Comparison of ENCODE assay signal across 32 cellular contexts in the genomic region with DNA sequence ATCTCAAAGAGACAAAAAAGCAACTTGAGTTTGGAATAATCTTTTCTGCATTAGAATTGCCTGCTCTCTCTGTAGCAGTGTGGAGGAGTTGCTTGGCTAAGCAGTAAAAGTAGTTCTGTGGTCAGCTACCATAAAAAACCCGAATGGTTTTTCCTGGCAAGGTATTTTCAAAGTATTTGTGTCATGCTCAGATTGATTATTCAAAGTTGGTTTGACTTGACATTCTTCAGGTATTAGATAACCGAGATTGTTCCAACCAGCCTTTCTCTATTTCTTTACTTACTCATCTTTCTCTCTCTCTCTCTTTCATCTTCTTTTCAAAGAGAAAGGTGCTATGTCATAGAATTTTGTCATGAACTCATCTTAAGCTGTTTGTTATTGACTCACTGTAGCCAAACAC.
DNase-seq lines count a peak whose midpoint lies in the region; ATAC-seq, FAIRE-seq and TF ChIP-seq lines count a peak whose summit lies in the region.
"Had no signal": no experiment of that assay in that cellular context is flagged by ENCODE, and none has a peak within 500 bp of the region (broad histone marks: within the 10 kb centered on the region; RNA-seq: fewer than 3 reads in every experiment).

No MANE protein-coding gene starts in this region.

- no peaks in the 10 kb centered on the region for H3K36me3 Mint-ChIP-seq in natural killer cell treated with Interleukin-12 subunit alpha and Interleukin-12 subunit beta and Interleukin-15 and Interleukin-18, amount 100 ng/mL, for 72 hours
- H3K36me3 Mint-ChIP-seq: activated naive CD4-positive, alpha-beta T cell treated with anti-CD3 and anti-CD28 coated beads, Interleukin-2, amount 50 U/mL, for 24 hours; CD8-positive, alpha-beta T cell had no signal

- CTCF ChIA-PET in HepG2 (lab: Yijun Ruan, JAX; ENCODE audit: low intra/inter-chr PET ratio, low total read pairs) = no interaction called here

- H4K20me1 ChIP-seq in HepG2 (ENCODE audit: insufficient read depth, low read length) = no peaks in the 10 kb centered on the region

- no TSS peak for BruUV-seq in HepG2 (replicated peaks; lab: Mats Ljungman, UMichigan)

- no peak for ATAC-seq in HepG2
- no peak for ATAC-seq in right lobe of liver
- ATAC-seq in GM21717 (IDR thresholded peaks at IDR 0.05; ENCODE audit: unreplicated experiment) = no peak
- ATAC-seq in natural killer cell treated with Interleukin-12 subunit alpha and Interleukin-12 subunit beta and Interleukin-15 and Interleukin-18, amount 100 ng/mL, for 72 hours = no peak
- ATAC-seq: activated CD4-positive, CD25-positive, alpha-beta regulatory T cell treated with anti-CD3 and anti-CD28 coated beads, Interleukin-2, amount 50 U/mL, for 24 hours; activated T-helper 17 cell treated with anti-CD3 and anti-CD28 coated beads, Interleukin-2, amount 50 U/mL, for 72 hours; CD8-positive, alpha-beta T cell; K562; left lung; Panc1 had no signal

- H3K79me2 ChIP-seq in HepG2 (ENCODE audit: insufficient read depth, low read length) = no peaks in the 10 kb centered on the region

- no peak overlapping the region for H3K4me3 ChIP-seq in HepG2 (replicated peaks in 1 of 3; ENCODE audit: insufficient read depth in 1 of 3, low read depth in 2 of 3, low read length in 3 of 3)
- H3K4me3 ChIP-seq in right lobe of liver = no peak overlapping the region
- no peak overlapping the region for H3K4me3 ChIP-seq in kidney epithelial cell (ENCODE audit: low read depth, low read length)
- H3K4me3 ChIP-seq: K562, left lung, MG63, skin epidermis, tibial artery had no signal

- WGBS in HepG2 (ENCODE audit: low lambda C conversion rate) = 28% methylated on average over 2 of the region's 2 CpGs
- WGBS in right lobe of liver (ENCODE audit: insufficient coverage, low coverage, low lambda C conversion rate, missing lambda C conversion rate) = 18% methylated on average over 2 of the region's 2 CpGs

- H3K4me2 ChIP-seq in HepG2 (ENCODE audit: low read depth, low read length) = no peak overlapping the region

- no peak overlapping the region for H3K4me3 Mint-ChIP-seq in natural killer cell treated with Interleukin-12 subunit alpha and Interleukin-12 subunit beta and Interleukin-15 and Interleukin-18, amount 100 ng/mL, for 72 hours
- H3K4me3 Mint-ChIP-seq: activated naive CD4-positive, alpha-beta T cell treated with anti-CD3 and anti-CD28 coated beads, Interleukin-2, amount 50 U/mL, for 24 hours; activated T-helper 17 cell treated with anti-CD3 and anti-CD28 coated beads, Interleukin-2, amount 50 U/mL, for 72 hours; CD8-positive, alpha-beta T cell had no signal

- no peaks in the 10 kb centered on the region for H3K4me1 Mint-ChIP-seq in natural killer cell treated with Interleukin-12 subunit alpha and Interleukin-12 subunit beta and Interleukin-15 and Interleukin-18, amount 100 ng/mL, for 72 hours (ENCODE audit: low read depth in 2 of 2)
- H3K4me1 Mint-ChIP-seq: activated naive CD4-positive, alpha-beta T cell treated with anti-CD3 and anti-CD28 coated beads, Interleukin-2, amount 50 U/mL, for 24 hours; activated T-helper 17 cell treated with anti-CD3 and anti-CD28 coated beads, Interleukin-2, amount 50 U/mL, for 72 hours had no signal

- TF ChIP-seq EP300 in HepG2 (IDR thresholded peaks at IDR 0.05; ENCODE audit: low read depth in 2 of 2, low read length in 2 of 2) = 0 out of 4 replicates have a peak, but pooled peaks of 1 of the 2 experiments have one; percentile 39
- no peak for TF ChIP-seq EP300 in HepG2 (CRISPR knock-in tag; IDR thresholded peaks at IDR 0.05; ENCODE audit: borderline replicate concordance)

- intact Hi-C loops in HepG2 (cut with micrococcal nuclease; ENCODE audit: unreplicated experiment) = loop anchor here (10.0 kb wide), 1 partner anchor 416 kb away; no protein-coding TSS in a partner anchor
- intact Hi-C loops in right lobe of liver (cut with DNase I) = no loop called here

- H3K27me3 ChIP-seq in HepG2 (ENCODE audit: control insufficient read depth in 1 of 2, insufficient read depth in 2 of 2, low read length in 2 of 2) = no peaks in the 10 kb centered on the region
- H3K27me3 ChIP-seq in right lobe of liver = no peaks in the 10 kb centered on the region
- no peaks in the 10 kb centered on the region for H3K27me3 ChIP-seq in kidney epithelial cell (ENCODE audit: control insufficient read depth, insufficient read depth, low read length)
- H3K27me3 ChIP-seq: left lung, MG63, tibial artery had no signal

- H3K9ac ChIP-seq in HepG2 (ENCODE audit: insufficient read depth, low read depth, low read length) = no peak overlapping the region

- no peaks in the 10 kb centered on the region for H3K9me3 Mint-ChIP-seq in natural killer cell treated with Interleukin-12 subunit alpha and Interleukin-12 subunit beta and Interleukin-15 and Interleukin-18, amount 100 ng/mL, for 72 hours
- H3K9me3 Mint-ChIP-seq: activated naive CD4-positive, alpha-beta T cell treated with anti-CD3 and anti-CD28 coated beads, Interleukin-2, amount 50 U/mL, for 24 hours; activated T-helper 17 cell treated with anti-CD3 and anti-CD28 coated beads, Interleukin-2, amount 50 U/mL, for 72 hours had no signal

- H3K9me3 ChIP-seq in HepG2 (ENCODE audit: low read length) = no peaks in the 10 kb centered on the region
- H3K9me3 ChIP-seq in right lobe of liver = no peaks in the 10 kb centered on the region
- H3K9me3 ChIP-seq: left lung, MG63, tibial artery had no signal

- no peaks in the 10 kb centered on the region for H3K27me3 Mint-ChIP-seq in natural killer cell treated with Interleukin-12 subunit alpha and Interleukin-12 subunit beta and Interleukin-15 and Interleukin-18, amount 100 ng/mL, for 72 hours
- H3K27me3 Mint-ChIP-seq: activated naive CD4-positive, alpha-beta T cell treated with anti-CD3 and anti-CD28 coated beads, Interleukin-2, amount 50 U/mL, for 24 hours; activated T-helper 17 cell treated with anti-CD3 and anti-CD28 coated beads, Interleukin-2, amount 50 U/mL, for 72 hours had no signal

- H3K36me3 ChIP-seq in HepG2 (replicated peaks in 1 of 2; ENCODE audit: control insufficient read depth in 1 of 2, insufficient read depth in 2 of 2, low read length in 2 of 2) (no peaks in the 10 kb centered on the region), right lobe of liver (no peaks in the 10 kb centered on the region), kidney epithelial cell (ENCODE audit: control insufficient read depth, insufficient read depth, low read length) (no peaks in the 10 kb centered on the region)
- H3K36me3 ChIP-seq: left lung, MG63, tibial artery had no signal

- POLR2A ChIA-PET in HepG2 (lab: Yijun Ruan, JAX) = no interaction called here

- no peak overlapping the region for H3K27ac Mint-ChIP-seq in natural killer cell treated with Interleukin-12 subunit alpha and Interleukin-12 subunit beta and Interleukin-15 and Interleukin-18, amount 100 ng/mL, for 72 hours
- H3K27ac Mint-ChIP-seq: activated naive CD4-positive, alpha-beta T cell treated with anti-CD3 and anti-CD28 coated beads, Interleukin-2, amount 50 U/mL, for 24 hours; activated T-helper 17 cell treated with anti-CD3 and anti-CD28 coated beads, Interleukin-2, amount 50 U/mL, for 72 hours; CD8-positive, alpha-beta T cell had no signal

- H3K4me1 ChIP-seq in HepG2 (ENCODE audit: insufficient read depth, low read length) (peaks cover 70% of the 10 kb centered on the region), right lobe of liver (no peaks in the 10 kb centered on the region)
- H3K4me1 ChIP-seq: left lung, tibial artery had no signal

- TF ChIP-seq CTCF in HepG2 (CRISPR knock-in tag; IDR thresholded peaks at IDR 0.05) (no peak), right lobe of liver (IDR thresholded peaks at IDR 0.05) (no peak), kidney epithelial cell (IDR thresholded peaks at IDR 0.05; ENCODE audit: insufficient read depth, low read length, poor library complexity, severe bottlenecking) (no peak)

- H2AFZ ChIP-seq in HepG2 (ENCODE audit: low read length) = no peak overlapping the region

- in situ Hi-C loops in HepG2 (cut with HindIII; ENCODE audit: extremely low pct_ligation_motif_present, low pct_unique_long_range_greater_than_20kb) = no loop called here

- H3K27ac ChIP-seq in HepG2 (ENCODE audit: extremely low read length, insufficient read depth, low read length) (no peak overlapping the region), right lobe of liver (no peak overlapping the region)
- H3K27ac ChIP-seq: left lung, skin epidermis, tibial artery had no signal

- TF ChIP-seq POLR2A in HepG2 (IDR thresholded peaks at IDR 0.05; ENCODE audit: insufficient read depth in 1 of 2, low read depth in 2 of 2, low read length in 2 of 2) (no peak), right lobe of liver (IDR thresholded peaks at IDR 0.05) (no peak), GM12892 (IDR thresholded peaks at IDR 0.05; ENCODE audit: low read depth, low read length) (no peak)

- DNase-seq in HepG2 (ENCODE audit: low spot score) (peak; percentile 58), right lobe of liver (no peak), astrocyte of the hippocampus (ENCODE audit: low read depth, low spot score) (peak; percentile 80), kidney epithelial cell (ENCODE audit: low read depth) (peak; percentile 77), GM12892 (ENCODE audit: insufficient read length) (no peak), globus pallidus (ENCODE audit: low spot score) (no peak)
- no peak for DNase-seq in natural killer cell treated with Interleukin-12 subunit alpha and Interleukin-12 subunit beta and Interleukin-15 and Interleukin-18, amount 100 ng/mL, for 72 hours (ENCODE audit: low spot score)
- DNase-seq: activated CD4-positive, alpha-beta T cell treated with anti-CD3 and anti-CD28 coated beads, Interleukin-2, amount 50 U/mL, for 48 hours; activated CD8-positive, alpha-beta memory T cell treated with anti-CD3 and anti-CD28 coated beads, Interleukin-2, amount 50 U/mL, for 48 hours; anterior cingulate cortex; CD8-positive, alpha-beta T cell; cerebellar nuclear complex; DMS153; foreskin fibroblast; H7; left lung; MG63; NCI-H1105 treated with DMSO at 0.1 percent for 48 hours; NCI-H2029 treated with DMSO at 0.1 percent for 48 hours; NCI-H2227 treated with DMSO at 0.1 percent for 48 hours; NCI-H69; T-helper 1 cell; tibial artery had no signal

- TF ChIP-seq RAD21 in HepG2 (CRISPR knock-in tag; IDR thresholded peaks at IDR 0.05) = no peak

- no peak for FAIRE-seq in HepG2 (lab: Jason Lieb, UNC)
- no peak for FAIRE-seq in GM12892 (lab: Jason Lieb, UNC)
- FAIRE-seq: A204.1, K562, TTC549 had no signal

Comparison
In these comparisons a context has a peak if more than half of its experiments do, and no peak if none do; other contexts are left out.
1. DNase-seq: peak in HepG2 (single experiment), astrocyte of the hippocampus (single experiment) and kidney epithelial cell (single experiment); none in right lobe of liver (0 of 3), natural killer cell treated with Interleukin-12 subunit alpha and Interleukin-12 subunit beta and Interleukin-15 and Interleukin-18, amount 100 ng/mL, for 72 hours (single experiment), GM12892 (single experiment) and globus pallidus (single experiment).